In the genomic region with DNA sequence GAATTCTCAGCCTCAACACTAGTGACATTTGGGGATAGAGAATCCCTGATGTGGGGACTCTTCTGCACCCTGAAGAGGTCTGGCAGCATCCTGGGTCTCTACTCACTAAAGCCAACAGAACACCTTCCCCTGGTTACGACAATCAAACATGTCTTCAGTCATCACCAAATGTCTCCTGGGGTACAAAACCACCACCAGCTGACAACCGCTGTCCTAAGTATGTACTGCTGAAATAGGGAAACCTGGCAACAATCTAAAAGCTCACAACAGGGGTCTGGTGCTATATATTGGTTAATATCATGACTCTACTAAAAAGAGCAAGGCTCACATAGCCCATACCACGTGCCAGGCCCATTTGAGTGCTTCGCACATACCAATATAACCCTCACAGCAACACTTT, we compare ENCODE assay signal across 34 cellular contexts. TPM values are rescaled to one million over a fixed set of nuclear protein-coding genes. Genes with fewer than 3 reads are reported as not detected.
"Had no signal": no experiment of that assay in that cellular context is flagged by ENCODE, and none has a peak within 500 bp of the region (broad histone marks: within the 10 kb centered on the region; RNA-seq: fewer than 3 reads in every experiment).

No MANE protein-coding gene starts in this region.

- H3K4me3 ChIP-seq: body of pancreas, cardiac muscle cell, coronary artery, heart left ventricle, lower lobe of right lung, right lobe of liver, stomach, tibial artery, upper lobe of right lung had no signal

- H3K9me3 ChIP-seq: body of pancreas, heart left ventricle, lower lobe of right lung, right lobe of liver, stomach, tibial artery, upper lobe of right lung had no signal

- DNase-seq: activated B cell treated with CpG ODN at 0.5 μM for 24 hours; activated CD4-positive, alpha-beta T cell treated with anti-CD3 and anti-CD28 coated beads, Interleukin-2, amount 50 U/mL, for 1 hour; activated CD8-positive, alpha-beta memory T cell treated with anti-CD3 and anti-CD28 coated beads, Interleukin-2, amount 10 ng/mL, durations not matched to agents 7 days and 5 days; activated CD8-positive, alpha-beta T cell treated with anti-CD3 and anti-CD28 coated beads, Interleukin-2, amount 10 ng/mL, durations not matched to agents 7 days and 5 days; activated effector memory CD4-positive, alpha-beta T cell treated with Interleukin-2 at 50 U/mL for 16 hours; activated naive CD4-positive, alpha-beta T cell treated with Interleukin-2 at 50 U/mL for 16 hours; aorta; body of pancreas; cerebellar nuclear complex; effector memory CD8-positive, alpha-beta T cell; foreskin fibroblast; hypothalamus; lower lobe of right lung; mesendoderm; natural killer cell; right lobe of liver; stimulated activated CD4-positive, alpha-beta T cell treated with anti-CD3 and anti-CD28 coated beads, Interleukin-12 subunit alpha, Interleukin-12 subunit beta, amount 100 ng/mL, for 4 hours; stimulated activated CD4-positive, alpha-beta T cell treated with anti-CD3 and anti-CD28 coated beads, Interleukin-4, amount 100 ng/mL, for 1 hour; stomach; T-cell; tibial artery; upper lobe of right lung had no signal

- H3K36me3 ChIP-seq: cardiac muscle cell had no signal

- H3K27me3 ChIP-seq: body of pancreas, cardiac muscle cell, heart left ventricle, right lobe of liver, stomach, tibial artery, upper lobe of right lung had no signal

- ATAC-seq: activated CD8-positive, alpha-beta memory T cell treated with anti-CD3 and anti-CD28 coated beads, Interleukin-2, amount 10 ng/mL, durations not matched to agents 7 days and 5 days; activated CD8-positive, alpha-beta T cell treated with anti-CD3 and anti-CD28 coated beads, Interleukin-2, amount 10 ng/mL, durations not matched to agents 7 days and 5 days; body of pancreas; effector memory CD8-positive, alpha-beta T cell; esophagus mucosa; heart left ventricle; lower lobe of right lung; natural killer cell; right lobe of liver; T-cell; upper lobe of right lung had no signal

- FAIRE-seq: endothelial cell of umbilical vein had no signal

- H3K27ac ChIP-seq: body of pancreas, cardiac muscle cell, coronary artery, heart left ventricle, lower lobe of right lung, right lobe of liver, stomach, tibial artery, upper lobe of right lung had no signal

RNA-seq across cellular contexts. Expression of a gene that starts 45.2 kb away (rescaled TPM):
- total RNA-seq: body of pancreas, endothelial cell of umbilical vein, esophagus mucosa, lower lobe of right lung, mononuclear cell, skeletal muscle tissue, stomach, upper lobe of right lung had no signal
- polyA plus RNA-seq: endothelial cell of umbilical vein, heart left ventricle had no signal

RNA-seq across cellular contexts. Expression of a gene that starts 53.5 kb away (rescaled TPM):
- total RNA-seq: activated B cell treated with CpG ODN at 0.5 μM for 24 hours; activated CD8-positive, alpha-beta memory T cell treated with anti-CD3 and anti-CD28 coated beads, Interleukin-2, amount 10 ng/mL, durations not matched to agents 7 days and 5 days; activated CD8-positive, alpha-beta T cell treated with anti-CD3 and anti-CD28 coated beads, Interleukin-2, amount 10 ng/mL, durations not matched to agents 7 days and 5 days; aorta; body of pancreas; cardiac muscle cell; endothelial cell of umbilical vein; esophagus mucosa; heart left ventricle; kidney epithelial cell; lower lobe of right lung; natural killer cell; osteocyte; progenitor cell of endocrine pancreas; renal cortical epithelial cell; right lobe of liver; skeletal muscle tissue; T-cell; T-helper 2 cell treated with Interferon-gamma antibody and Interleukin-4, amounts not matched to agents 100 ng/mL and 5 ng/mL, for 36 hours; upper lobe of right lung had no signal
- polyA plus RNA-seq: endothelial cell of umbilical vein, heart left ventricle had no signal
